9 cellular contexts compared by ENCODE assay signal in the genomic region with DNA sequence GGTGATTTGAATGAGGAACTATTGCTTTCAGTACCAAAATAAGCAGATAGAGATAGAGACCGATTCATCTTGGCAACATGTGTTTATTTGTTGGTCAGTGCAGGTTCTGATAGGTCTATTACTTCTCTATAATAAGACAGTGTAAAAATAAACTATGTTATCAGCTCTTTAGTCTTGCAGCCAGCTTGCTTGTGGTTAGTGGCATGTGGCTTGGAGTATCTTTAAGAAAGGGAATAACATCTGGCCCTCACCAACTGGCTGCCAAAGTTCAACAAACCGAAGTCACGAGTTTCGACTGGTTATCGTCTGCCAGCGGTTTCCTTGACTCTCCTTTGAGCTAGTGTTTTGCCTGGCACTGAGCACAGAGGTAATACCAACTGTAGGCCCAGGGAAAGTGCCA.
DNase-seq lines count a peak whose midpoint lies in the region; ATAC-seq lines count a peak whose summit lies in the region.
"Had no signal": no experiment of that assay in that cellular context is flagged by ENCODE, and none has a peak within 500 bp of the region (broad histone marks: within the 10 kb centered on the region; RNA-seq: fewer than 3 reads in every experiment).

No MANE protein-coding gene starts in this region.

- intact Hi-C loops in cardiac septum (cut with DNase I), result no loop called here

- ATAC-seq in HG02610 (IDR thresholded peaks at IDR 0.05; ENCODE audit: unreplicated experiment), result peak; percentile 58
- ATAC-seq in esophagus mucosa, result no peak

- DNase-seq in Daoy (ENCODE audit: low read depth) (peak; percentile 68), NCI-H2171 (lab: John Stamatoyannopoulos, UW) (peak; percentile 43), cardiac septum (ENCODE audit: low spot score) (peak; percentile 55), inferior parietal cortex (ENCODE audit: extremely low spot score) (no peak), SK-N-DZ (ENCODE audit: low spot score) (no peak)
- DNase-seq in stimulated activated CD4-positive, alpha-beta T cell treated with anti-CD3 and anti-CD28 coated beads, Interleukin-2, amount 100 ng/mL, for 24 hours, result no peak
- DNase-seq: activated CD8-positive, alpha-beta memory T cell treated with anti-CD3 and anti-CD28 coated beads, Interleukin-2, amount 50 U/mL, for 48 hours had no signal

Comparison
In these comparisons a context has a peak if more than half of its experiments do, and no peak if none do; other contexts are left out.
1. DNase-seq: peak in Daoy (single experiment), NCI-H2171 (single experiment) and cardiac septum (single experiment); none in inferior parietal cortex (single experiment), stimulated activated CD4-positive, alpha-beta T cell treated with anti-CD3 and anti-CD28 coated beads, Interleukin-2, amount 100 ng/mL, for 24 hours (0 of 2) and SK-N-DZ (single experiment).